In the genomic region with DNA sequence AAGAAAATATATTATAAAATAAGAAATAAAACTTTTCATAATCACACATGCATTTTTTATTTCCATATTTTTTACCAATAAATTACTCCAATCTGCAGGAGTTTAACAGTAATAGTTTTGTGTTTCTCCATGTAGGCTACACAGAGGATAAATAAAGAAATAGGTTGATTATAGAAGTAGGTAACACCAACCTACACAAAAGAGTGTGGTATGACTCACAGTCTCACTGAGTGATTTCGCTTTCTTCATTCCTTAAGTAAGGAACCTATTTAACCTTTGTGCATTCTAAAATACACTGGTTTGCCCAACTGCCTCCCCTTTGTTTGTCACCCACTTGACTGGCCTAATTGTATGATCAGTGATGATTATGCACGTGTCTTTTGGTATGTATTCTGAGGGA, we compare ENCODE assay signal across 19 cellular contexts.
DNase-seq lines count a peak whose midpoint lies in the region; ATAC-seq and TF ChIP-seq lines count a peak whose summit lies in the region.
"Had no signal": no experiment of that assay in that cellular context is flagged by ENCODE, and none has a peak within 500 bp of the region (broad histone marks: within the 10 kb centered on the region; RNA-seq: fewer than 3 reads in every experiment).

No MANE protein-coding gene starts in this region.

- peak; percentile 59 for ATAC-seq in GM18867 (IDR thresholded peaks at IDR 0.05; ENCODE audit: unreplicated experiment)
- peak; percentile 64 for ATAC-seq in GM19351 (IDR thresholded peaks at IDR 0.05; ENCODE audit: unreplicated experiment)
- ATAC-seq in HG03520 (IDR thresholded peaks at IDR 0.05; ENCODE audit: unreplicated experiment) = peak; percentile 82
- no peak for ATAC-seq in GM21723 (IDR thresholded peaks at IDR 0.05; ENCODE audit: unreplicated experiment)
- ATAC-seq: Right ventricle myocardium inferior had no signal

- H3K27me3 ChIP-seq in mesenchymal stem cell (ENCODE audit: control insufficient read depth in 1 of 2, insufficient read depth in 1 of 2, low read length in 2 of 2) = no peaks in the 10 kb centered on the region
- H3K27me3 ChIP-seq: BE2C had no signal

- no peak overlapping the region for H3K18ac ChIP-seq in mesenchymal stem cell (ENCODE audit: low read depth in 1 of 2, low read length in 2 of 2)

- no peak overlapping the region for H2BK15ac ChIP-seq in mesenchymal stem cell (ENCODE audit: low read depth, poor library complexity, severe bottlenecking)

- no peaks in the 10 kb centered on the region for H3K36me3 ChIP-seq in mesenchymal stem cell (ENCODE audit: control insufficient read depth in 1 of 2, insufficient read depth in 2 of 2, low read depth in 1 of 2, low read length in 2 of 2)
- H3K36me3 ChIP-seq: BE2C had no signal

- no peak overlapping the region for H3K14ac ChIP-seq in mesenchymal stem cell (ENCODE audit: low read length in 2 of 2)

- H3K4ac ChIP-seq in mesenchymal stem cell (ENCODE audit: low read depth in 1 of 2, low read length in 2 of 2) = no peak overlapping the region

- no peak overlapping the region for H4K8ac ChIP-seq in mesenchymal stem cell (ENCODE audit: low read length)

- no peak for TF ChIP-seq CTCF in epithelial cell of esophagus (IDR thresholded peaks at IDR 0.05; ENCODE audit: insufficient read depth, low read depth, low read length, missing control alignments)

- no peak overlapping the region for H2AK5ac ChIP-seq in mesenchymal stem cell (ENCODE audit: low read length, severe bottlenecking)

- no peak overlapping the region for H2AFZ ChIP-seq in mesenchymal stem cell (ENCODE audit: low read depth, low read length)

- H3K4me3 ChIP-seq in epithelial cell of esophagus (ENCODE audit: low read length) = no peak overlapping the region
- no peak overlapping the region for H3K4me3 ChIP-seq in mesenchymal stem cell (ENCODE audit: insufficient read depth in 1 of 2, low read depth in 1 of 2, low read length in 2 of 2)

- H3K9me3 ChIP-seq in mesenchymal stem cell (ENCODE audit: control insufficient read depth, low read length) = peaks cover 14% of the 10 kb centered on the region
- H3K9me3 ChIP-seq: BE2C had no signal

- 90% methylated on average over 2 of the region's 2 CpGs for WGBS in mesenchymal stem cell

- no peak overlapping the region for H3K9ac ChIP-seq in mesenchymal stem cell (ENCODE audit: low read length)

- H4K91ac ChIP-seq in mesenchymal stem cell (ENCODE audit: low read length) = no peak overlapping the region

- no peak overlapping the region for H3K4me2 ChIP-seq in mesenchymal stem cell (ENCODE audit: low read length, poor library complexity, severe bottlenecking)

- H3K23ac ChIP-seq in mesenchymal stem cell (ENCODE audit: low read length in 2 of 2) = no peak overlapping the region

- no peak overlapping the region for H2BK5ac ChIP-seq in mesenchymal stem cell (ENCODE audit: low read depth, low read length, poor library complexity, severe bottlenecking)

- DNase-seq in epithelial cell of esophagus (ENCODE audit: low read depth) = peak; percentile 30
- no peak for DNase-seq in mesenchymal stem cell
- no peak for DNase-seq in GDM1 (lab: John Stamatoyannopoulos, UW)
- DNase-seq: BE2C, COR-L47, DMS79, KBM-7, MM.1S, NCI-H1048, NCI-H146, NCI-H2029 treated with DMSO at 0.1 percent for 48 hours, NCI-H2171 treated with DMSO at 0.1 percent for 48 hours, NCI-H524 treated with DMSO at 0.1 percent for 48 hours, T1000 had no signal

- H3K79me1 ChIP-seq in mesenchymal stem cell (replicated peaks; ENCODE audit: low read length, poor library complexity, severe bottlenecking) = no peaks in the 10 kb centered on the region

- H3K27ac ChIP-seq in mesenchymal stem cell (ENCODE audit: low read length, poor library complexity, severe bottlenecking) = no peak overlapping the region

- no peak overlapping the region for H2BK120ac ChIP-seq in mesenchymal stem cell (ENCODE audit: low read depth, low read length)

- no peak overlapping the region for H2BK12ac ChIP-seq in mesenchymal stem cell (ENCODE audit: low read length in 2 of 2)

- no peaks in the 10 kb centered on the region for H3K4me1 ChIP-seq in mesenchymal stem cell (ENCODE audit: control insufficient read depth, insufficient read depth, low read depth, low read length)
- H3K4me1 ChIP-seq: BE2C had no signal
